ENCODE assay signal across 8 cellular contexts in the genomic region with DNA sequence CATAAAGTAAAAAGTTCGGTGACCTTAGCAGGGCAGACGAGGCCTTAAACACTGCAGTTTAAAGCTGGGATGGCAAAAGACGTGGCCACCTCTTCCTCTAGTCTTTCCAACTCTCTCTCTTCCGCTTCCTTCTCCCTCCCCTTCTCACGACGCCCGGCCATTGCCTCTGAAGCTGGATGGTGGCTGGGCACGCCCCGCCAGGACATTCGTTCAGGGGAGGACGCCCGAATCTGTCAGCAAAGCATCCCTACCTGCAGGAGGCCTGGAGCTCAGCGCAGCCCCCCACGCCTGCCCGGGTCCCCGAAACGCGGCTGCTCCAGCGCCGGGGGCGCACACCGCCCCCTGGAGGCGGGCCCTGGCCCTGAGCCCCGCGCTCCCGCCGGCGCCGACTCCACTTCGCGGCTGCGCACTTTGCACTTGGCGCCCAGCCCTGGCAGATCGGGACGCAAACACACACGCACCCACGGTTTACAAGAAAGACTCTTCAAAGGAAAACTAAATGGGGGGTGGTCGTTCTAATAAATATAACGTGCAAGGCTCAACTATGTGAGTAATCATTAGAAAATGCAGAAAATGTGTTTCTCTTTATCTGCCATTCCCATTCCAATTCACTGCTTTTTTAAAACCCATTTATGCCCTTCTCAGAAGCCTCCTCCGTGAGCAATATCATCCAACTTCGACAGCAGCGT. TPM values are rescaled to one million over a fixed set of nuclear protein-coding genes. Genes with fewer than 3 reads are reported as not detected.
DNase-seq lines count a peak whose midpoint lies in the region; ATAC-seq and TF ChIP-seq lines count a peak whose summit lies in the region.

No MANE protein-coding gene starts in this region.

- peak overlapping the region; percentile 81 for H3K27ac Mint-ChIP-seq in activated CD8-positive, alpha-beta T cell treated with anti-CD3 and anti-CD28 coated beads, Interleukin-2, amount 10 ng/mL, durations not matched to agents 7 days and 5 days

- peak overlapping the region; percentile 66 for H3K4me3 Mint-ChIP-seq in activated CD8-positive, alpha-beta T cell treated with anti-CD3 and anti-CD28 coated beads, Interleukin-2, amount 10 ng/mL, durations not matched to agents 7 days and 5 days

- H3K9me3 Mint-ChIP-seq in activated CD8-positive, alpha-beta T cell treated with anti-CD3 and anti-CD28 coated beads, Interleukin-2, amount 10 ng/mL, durations not matched to agents 7 days and 5 days (ENCODE audit: insufficient read depth), result no peaks in the 10 kb centered on the region

- H3K9me3 ChIP-seq in MG63 (no peaks in the 10 kb centered on the region), lung (ENCODE audit: control insufficient read depth in 2 of 2, insufficient read depth in 1 of 2, low read length in 1 of 2) (peaks cover 2 to 8% of the 10 kb centered on the region in 2 donors)

- peak; percentile 18 for TF ChIP-seq CTCF in lung (IDR thresholded peaks at IDR 0.05; ENCODE audit: control extremely low read depth, extremely low read depth)

- H3K36me3 Mint-ChIP-seq in activated CD8-positive, alpha-beta T cell treated with anti-CD3 and anti-CD28 coated beads, Interleukin-2, amount 10 ng/mL, durations not matched to agents 7 days and 5 days (ENCODE audit: low read depth), result no peaks in the 10 kb centered on the region

- no peaks in the 10 kb centered on the region for H3K36me3 ChIP-seq in MG63
- no peaks in the 10 kb centered on the region for H3K36me3 ChIP-seq in lung (ENCODE audit: control insufficient read depth in 2 of 2, insufficient read depth in 2 of 2, low read length in 2 of 2)

- CTCF ChIA-PET in activated CD8-positive, alpha-beta T cell treated with anti-CD3 and anti-CD28 coated beads, Interleukin-2, amount 10 ng/mL, durations not matched to agents 7 days and 5 days (lab: Charles Lee), result interaction anchor here (0.6 to 1.6 kb wide), 6 partner anchors 8 to 147 kb away, joined by 3 to 13 read pairs (median 5); no protein-coding TSS in a partner anchor

- peaks cover 8% of the 10 kb centered on the region for H3K4me1 Mint-ChIP-seq in activated CD8-positive, alpha-beta T cell treated with anti-CD3 and anti-CD28 coated beads, Interleukin-2, amount 10 ng/mL, durations not matched to agents 7 days and 5 days (ENCODE audit: low read depth)

- H3K4me3 ChIP-seq in MG63, result peak overlapping the region; percentile 70
- peak overlapping the region; percentile 56 for H3K4me3 ChIP-seq in lung

- H3K27me3 Mint-ChIP-seq in activated CD8-positive, alpha-beta T cell treated with anti-CD3 and anti-CD28 coated beads, Interleukin-2, amount 10 ng/mL, durations not matched to agents 7 days and 5 days (ENCODE audit: low read depth), result peaks cover 24% of the 10 kb centered on the region

- no peaks in the 10 kb centered on the region for H3K27me3 ChIP-seq in MG63
- H3K27me3 ChIP-seq in lung (ENCODE audit: control insufficient read depth, insufficient read depth), result no peaks in the 10 kb centered on the region

- peak; percentile 96 for ATAC-seq in activated CD8-positive, alpha-beta T cell treated with anti-CD3 and anti-CD28 coated beads, Interleukin-2, amount 10 ng/mL, durations not matched to agents 7 days and 5 days
- peak; percentile 86 for ATAC-seq in lung (ENCODE audit: insufficient read depth, low FRiP score)

- POLR2A ChIA-PET in activated CD8-positive, alpha-beta T cell treated with anti-CD3 and anti-CD28 coated beads, Interleukin-2, amount 10 ng/mL, durations not matched to agents 7 days and 5 days (lab: Charles Lee), result interaction anchor here (1.1 kb wide), 1 partner anchor 1287 kb away, joined by 4 read pairs; the partner anchor contains the start of gene SERPINB1

- H3K4me1 ChIP-seq in lung (ENCODE audit: control insufficient read depth in 2 of 2, insufficient read depth in 2 of 2, low read length in 2 of 2), result no peaks in the 10 kb centered on the region

- WGBS in lung, 2 donors, result 12% methylated on average over 41 to 42 of the region's 42 CpGs

- H3K27ac ChIP-seq in lung (ENCODE audit: low read depth in 1 of 2, low read length in 1 of 2), result peak overlapping the region in 1 of 2 donors; percentile 8

- DNase-seq in EH (ENCODE audit: low read depth) (peak; percentile 70), MG63 (peak; percentile 70), lung (ENCODE audit: low spot score) (peak; percentile 66), NCI-H748 treated with DMSO at 0.1 percent for 48 hours (lab: John Stamatoyannopoulos, UW) (no peak), HuH-7.5 (ENCODE audit: low spot score) (no peak)
- peak; percentile 61 for DNase-seq in activated CD8-positive, alpha-beta T cell treated with anti-CD3 and anti-CD28 coated beads, Interleukin-2, amount 10 ng/mL, durations not matched to agents 7 days and 5 days
- peak; percentile 53 for DNase-seq in effector CD4-positive, alpha-beta T cell
- DNase-seq in stimulated activated CD8-positive, alpha-beta memory T cell treated with anti-CD3 and anti-CD28 coated beads, Interleukin-12 subunit alpha, Interleukin-12 subunit beta, amount 100 ng/mL, for 24 hours (ENCODE audit: extremely low read depth), result peak; percentile 49

RNA-seq across cellular contexts. Expression of gene FOXC1, which starts 54.7 kb away (rescaled TPM):
- 2.2 and 5.5 TPM in 2 replicates for total RNA-seq in MG63 (2014; rRNA removed; shearing (Covaris generic); ENCODE audit: low replicate concordance)
- total RNA-seq in activated CD8-positive, alpha-beta T cell treated with anti-CD3 and anti-CD28 coated beads, Interleukin-2, amount 10 ng/mL, durations not matched to agents 7 days and 5 days, result not detected
- 1 to 10 TPM; 2.7 to 6.2 TPM for total RNA-seq in lung
- polyA plus RNA-seq in lung, result 1 to 10 TPM; 1.4 to 2.2 TPM

Comparison
In these comparisons a context has a peak if more than half of its experiments do, and no peak if none do; other contexts are left out.
1. DNase-seq: peak in EH (single experiment), MG63 (single experiment), activated CD8-positive, alpha-beta T cell treated with anti-CD3 and anti-CD28 coated beads, Interleukin-2, amount 10 ng/mL, durations not matched to agents 7 days and 5 days (single experiment), effector CD4-positive, alpha-beta T cell (single experiment), lung (single experiment) and stimulated activated CD8-positive, alpha-beta memory T cell treated with anti-CD3 and anti-CD28 coated beads, Interleukin-12 subunit alpha, Interleukin-12 subunit beta, amount 100 ng/mL, for 24 hours (single experiment); none in NCI-H748 treated with DMSO at 0.1 percent for 48 hours (single experiment) and HuH-7.5 (single experiment).